16 cellular contexts compared by ENCODE assay signal in the genomic region with DNA sequence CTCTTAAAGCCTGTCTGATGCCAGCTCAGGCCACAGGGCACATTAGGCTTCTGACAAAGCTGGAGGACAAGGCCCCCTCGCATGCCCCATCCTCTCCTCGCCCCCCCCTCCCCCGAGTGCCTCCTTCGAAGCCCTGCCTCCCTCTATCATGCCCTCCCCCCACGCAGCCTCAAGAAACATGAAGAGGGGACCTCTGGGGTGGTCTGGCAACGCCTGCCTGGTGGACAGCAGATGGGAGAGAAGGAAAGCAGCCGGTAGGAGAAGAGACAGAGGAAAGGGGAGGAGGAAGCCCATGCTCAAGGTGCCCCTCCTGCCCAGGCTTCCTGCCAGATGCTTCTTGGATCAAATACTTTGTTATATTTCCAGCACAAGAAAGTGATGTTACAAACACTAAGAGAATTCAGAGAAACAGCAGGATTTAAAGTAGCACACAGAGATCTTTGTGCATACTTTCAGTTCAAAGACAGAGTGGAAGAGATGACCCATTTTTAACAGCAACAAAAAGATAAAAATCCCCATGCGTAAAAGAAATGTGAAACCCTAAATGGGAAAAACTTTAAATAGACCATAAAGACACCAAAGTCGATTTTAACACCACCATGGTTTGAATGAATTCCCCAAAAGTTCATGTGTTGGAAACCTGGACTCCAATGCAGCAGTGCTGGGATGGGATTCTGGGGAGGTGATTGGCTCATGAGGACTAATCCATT. TPM values are rescaled to one million over a fixed set of nuclear protein-coding genes. Genes with fewer than 3 reads are reported as not detected.
DNase-seq lines count a peak whose midpoint lies in the region; ATAC-seq, FAIRE-seq and TF ChIP-seq lines count a peak whose summit lies in the region.
"Had no signal": no experiment of that assay in that cellular context is flagged by ENCODE, and none has a peak within 500 bp of the region (broad histone marks: within the 10 kb centered on the region; RNA-seq: fewer than 3 reads in every experiment).

No MANE protein-coding gene starts in this region.

- no peaks in the 10 kb centered on the region for H3K27me3 Mint-ChIP-seq in activated CD8-positive, alpha-beta memory T cell treated with anti-CD3 and anti-CD28 coated beads, Interleukin-2, amount 10 ng/mL, durations not matched to agents 7 days and 5 days
- H3K27me3 Mint-ChIP-seq: activated CD4-positive, alpha-beta memory T cell treated with anti-CD3 and anti-CD28 coated beads for 36 hours; activated T-helper 17 cell treated with anti-CD3 and anti-CD28 coated beads, Interleukin-2, amount 50 U/mL, for 72 hours had no signal

- H3K27ac ChIP-seq in endothelial cell of umbilical vein (ENCODE audit: insufficient read depth, low read depth, low read length) (no peak overlapping the region), upper lobe of right lung (no peak overlapping the region)
- H3K27ac ChIP-seq: thyroid gland had no signal

- TF ChIP-seq CTCF in endothelial cell of umbilical vein (IDR thresholded peaks at IDR 0.05; ENCODE audit: extremely low read depth in 1 of 2, insufficient read depth in 1 of 2, low read depth in 1 of 2, low read length in 2 of 2) (no peak), upper lobe of right lung (IDR thresholded peaks at IDR 0.05) (no peak), GM10266 (IDR thresholded peaks at IDR 0.05; ENCODE audit: control insufficient read depth, insufficient read depth, low read depth, missing control alignments) (no peak)

- peak overlapping the region; percentile 9 for H3K27ac Mint-ChIP-seq in activated CD8-positive, alpha-beta memory T cell treated with anti-CD3 and anti-CD28 coated beads, Interleukin-2, amount 10 ng/mL, durations not matched to agents 7 days and 5 days
- H3K27ac Mint-ChIP-seq: activated CD4-positive, alpha-beta memory T cell treated with anti-CD3 and anti-CD28 coated beads for 36 hours; activated T-helper 17 cell treated with anti-CD3 and anti-CD28 coated beads, Interleukin-2, amount 50 U/mL, for 72 hours; GM23338 had no signal

- no peak for FAIRE-seq in endothelial cell of umbilical vein (lab: Jason Lieb, UNC)
- FAIRE-seq: frontal cortex had no signal

- no peak for TF ChIP-seq POLR2A in endothelial cell of umbilical vein (IDR thresholded peaks at IDR 0.05; ENCODE audit: low read depth, low read length)

- no peak overlapping the region for H2AFZ ChIP-seq in endothelial cell of umbilical vein (ENCODE audit: low read depth, low read length)
- H2AFZ ChIP-seq: GM23338 had no signal

- no peaks in the 10 kb centered on the region for H3K9me3 Mint-ChIP-seq in activated CD8-positive, alpha-beta memory T cell treated with anti-CD3 and anti-CD28 coated beads, Interleukin-2, amount 10 ng/mL, durations not matched to agents 7 days and 5 days (ENCODE audit: low read depth)
- H3K9me3 Mint-ChIP-seq: activated CD4-positive, alpha-beta memory T cell treated with anti-CD3 and anti-CD28 coated beads for 36 hours; activated T-helper 17 cell treated with anti-CD3 and anti-CD28 coated beads, Interleukin-2, amount 50 U/mL, for 72 hours had no signal

- H3K4me3 ChIP-seq in endothelial cell of umbilical vein (replicated peaks in 1 of 3; ENCODE audit: insufficient read depth in 1 of 3, low read depth in 1 of 3, low read length in 3 of 3) (no peak overlapping the region), upper lobe of right lung (no peak overlapping the region)
- H3K4me3 ChIP-seq: GM23338, thyroid gland had no signal

- ATAC-seq in activated CD8-positive, alpha-beta memory T cell treated with anti-CD3 and anti-CD28 coated beads, Interleukin-2, amount 10 ng/mL, durations not matched to agents 7 days and 5 days: no peak
- ATAC-seq in upper lobe of right lung: peak; percentile 19
- no peak for ATAC-seq in GM19467 (IDR thresholded peaks at IDR 0.05; ENCODE audit: unreplicated experiment)
- ATAC-seq: activated T-helper 17 cell treated with anti-CD3 and anti-CD28 coated beads, Interleukin-2, amount 50 U/mL, for 72 hours had no signal

- CTCF ChIA-PET in activated CD8-positive, alpha-beta memory T cell treated with anti-CD3 and anti-CD28 coated beads, Interleukin-2, amount 10 ng/mL, durations not matched to agents 7 days and 5 days (lab: Charles Lee): no interaction called here
- CTCF ChIA-PET in endothelial cell of umbilical vein (lab: Charles Lee): no interaction called here

- H3K4me1 ChIP-seq in endothelial cell of umbilical vein (ENCODE audit: control insufficient read depth, extremely low read depth, insufficient read depth, low read length) (no peaks in the 10 kb centered on the region), upper lobe of right lung (no peaks in the 10 kb centered on the region)

- intact Hi-C loops in endothelial cell of umbilical vein (cut with micrococcal nuclease): no loop called here
- intact Hi-C loops in upper lobe of right lung (cut with DNase I): no loop called here

- H3K9ac ChIP-seq in endothelial cell of umbilical vein (replicated peaks; ENCODE audit: extremely low read depth, insufficient read depth, low read length): no peak overlapping the region

- BruUV-seq in endothelial cell of umbilical vein (replicated peaks; lab: Mats Ljungman, UMichigan): no TSS peak

- H3K27me3 ChIP-seq in endothelial cell of umbilical vein (ENCODE audit: control insufficient read depth in 2 of 2, insufficient read depth in 2 of 2, low read length in 2 of 2): no peaks in the 10 kb centered on the region
- H3K27me3 ChIP-seq in upper lobe of right lung: no peaks in the 10 kb centered on the region
- H3K27me3 ChIP-seq: thyroid gland had no signal

- dilution Hi-C loops in endothelial cell of umbilical vein (cut with MboI; ENCODE audit: extremely low pct_ligation_motif_present, low sequenced_read_pairs): no loop called here

- H3K36me3 Mint-ChIP-seq in activated CD8-positive, alpha-beta memory T cell treated with anti-CD3 and anti-CD28 coated beads, Interleukin-2, amount 10 ng/mL, durations not matched to agents 7 days and 5 days: peaks cover 11% of the 10 kb centered on the region

- POLR2A ChIA-PET in endothelial cell of umbilical vein (lab: Charles Lee): no interaction called here

- H3K36me3 ChIP-seq in endothelial cell of umbilical vein (ENCODE audit: control insufficient read depth in 2 of 2, extremely low read depth in 1 of 2, insufficient read depth in 2 of 2, low read length in 2 of 2) (peaks cover 3 to 9% of the 10 kb centered on the region in 2 experiments), upper lobe of right lung (peaks cover 18% of the 10 kb centered on the region)

- no peaks in the 10 kb centered on the region for H3K4me1 Mint-ChIP-seq in activated CD8-positive, alpha-beta memory T cell treated with anti-CD3 and anti-CD28 coated beads, Interleukin-2, amount 10 ng/mL, durations not matched to agents 7 days and 5 days
- H3K4me1 Mint-ChIP-seq: activated T-helper 17 cell treated with anti-CD3 and anti-CD28 coated beads, Interleukin-2, amount 50 U/mL, for 72 hours had no signal

- no peak overlapping the region for H3K4me2 ChIP-seq in endothelial cell of umbilical vein (ENCODE audit: insufficient read depth, low read length)
- H3K4me2 ChIP-seq: GM23338 had no signal

- no peaks in the 10 kb centered on the region for H4K20me1 ChIP-seq in endothelial cell of umbilical vein (replicated peaks; ENCODE audit: control insufficient read depth, extremely low read depth, insufficient read depth, low read length)

- no peaks in the 10 kb centered on the region for H3K9me3 ChIP-seq in endothelial cell of umbilical vein (replicated peaks; ENCODE audit: control insufficient read depth, insufficient read depth, low read length)
- H3K9me3 ChIP-seq in upper lobe of right lung: no peaks in the 10 kb centered on the region
- H3K9me3 ChIP-seq: thyroid gland had no signal

- DNase-seq in activated CD8-positive, alpha-beta memory T cell treated with anti-CD3 and anti-CD28 coated beads, Interleukin-2, amount 10 ng/mL, durations not matched to agents 7 days and 5 days: no peak
- no peak for DNase-seq in activated CD8-positive, alpha-beta memory T cell treated with anti-CD3 and anti-CD28 coated beads, Interleukin-2, amount 50 U/mL, for 4 hours
- DNase-seq in endothelial cell of umbilical vein (ENCODE audit: low read depth, low spot score) (peak; percentile 17), mesenteric fat pad (ENCODE audit: low spot score) (peak; percentile 64), upper lobe of right lung (peak; percentile 51), GM10266 (ENCODE audit: extremely low spot score) (no peak)
- DNase-seq in stimulated activated CD4-positive, alpha-beta T cell treated with anti-CD3 and anti-CD28 coated beads, Interleukin-12 subunit alpha, Interleukin-12 subunit beta, amount 100 ng/mL, for 4 hours: no peak
- DNase-seq: activated CD4-positive, alpha-beta memory T cell treated with anti-CD3 and anti-CD28 coated beads for 36 hours; COR-L47; NCI-H1105; stimulated activated CD8-positive, alpha-beta memory T cell treated with anti-CD3 and anti-CD28 coated beads, Interleukin-4, amount 100 ng/mL, for 48 hours had no signal

- no peak overlapping the region for H3K4me3 Mint-ChIP-seq in activated CD8-positive, alpha-beta memory T cell treated with anti-CD3 and anti-CD28 coated beads, Interleukin-2, amount 10 ng/mL, durations not matched to agents 7 days and 5 days
- H3K4me3 Mint-ChIP-seq: activated CD4-positive, alpha-beta memory T cell treated with anti-CD3 and anti-CD28 coated beads for 36 hours; activated T-helper 17 cell treated with anti-CD3 and anti-CD28 coated beads, Interleukin-2, amount 50 U/mL, for 72 hours; GM23338 had no signal

- H3K9me1 ChIP-seq in endothelial cell of umbilical vein (replicated peaks; ENCODE audit: control insufficient read depth, extremely low read depth, insufficient read depth, low read length): no peaks in the 10 kb centered on the region

- H3K79me2 ChIP-seq in endothelial cell of umbilical vein (ENCODE audit: control insufficient read depth, insufficient read depth, low read length): no peaks in the 10 kb centered on the region

RNA-seq across cellular contexts. Expression of gene BOK, which starts 19.0 kb away (rescaled TPM):
- total RNA-seq in activated CD8-positive, alpha-beta memory T cell treated with anti-CD3 and anti-CD28 coated beads, Interleukin-2, amount 10 ng/mL, durations not matched to agents 7 days and 5 days: not detected
- total RNA-seq in endothelial cell of umbilical vein: 52.4 and 76.0 TPM in 2 replicates
- polyA plus RNA-seq in endothelial cell of umbilical vein: 95.5 and 132 TPM in 2 replicates
- 53.7 and 82.1 TPM in 2 replicates for polyA plus RNA-seq in endothelial cell of umbilical vein (2011; cell fraction: cytosol; rRNA removed)
- 43.5 and 57.1 TPM in 2 replicates for polyA plus RNA-seq in endothelial cell of umbilical vein (2011; cell fraction: nucleus; rRNA removed)
- 42.0 and 58.4 TPM in 2 replicates for polyA plus RNA-seq in endothelial cell of umbilical vein (2012)
- 43.6 and 49.1 TPM in 2 replicates for polyA minus RNA-seq in endothelial cell of umbilical vein
- 11.2 TPM for polyA minus RNA-seq in endothelial cell of umbilical vein (2011; cell fraction: cytosol; rRNA and poly(A)+ RNA removed)
- 10.4 and 18.2 TPM in 2 replicates for polyA minus RNA-seq in endothelial cell of umbilical vein (2011; cell fraction: nucleus; rRNA and poly(A)+ RNA removed)
- 115 TPM for total RNA-seq in mesenteric fat pad
- total RNA-seq in upper lobe of right lung: 56.4 TPM

RNA-seq across cellular contexts. Expression of gene THAP4, which starts 59.4 kb away (rescaled TPM):
- total RNA-seq in activated CD8-positive, alpha-beta memory T cell treated with anti-CD3 and anti-CD28 coated beads, Interleukin-2, amount 10 ng/mL, durations not matched to agents 7 days and 5 days: 10 to 100 TPM; 38.1 to 39.3 TPM
- 47.4 and 49.0 TPM in 2 replicates for total RNA-seq in endothelial cell of umbilical vein
- polyA plus RNA-seq in endothelial cell of umbilical vein: 45.4 and 51.2 TPM in 2 replicates
- polyA plus RNA-seq in endothelial cell of umbilical vein (2011; cell fraction: cytosol; rRNA removed): 51.7 and 53.1 TPM in 2 replicates
- polyA plus RNA-seq in endothelial cell of umbilical vein (2011; cell fraction: nucleus; rRNA removed): 19.6 and 25.8 TPM in 2 replicates
- 51.4 and 55.2 TPM in 2 replicates for polyA plus RNA-seq in endothelial cell of umbilical vein (2012)
- polyA minus RNA-seq in endothelial cell of umbilical vein: 21.9 and 26.8 TPM in 2 replicates
- polyA minus RNA-seq in endothelial cell of umbilical vein (2011; cell fraction: cytosol; rRNA and poly(A)+ RNA removed): 28.1 TPM
- 7.9 and 13.3 TPM in 2 replicates for polyA minus RNA-seq in endothelial cell of umbilical vein (2011; cell fraction: nucleus; rRNA and poly(A)+ RNA removed)
- 48.7 TPM for total RNA-seq in mesenteric fat pad
- total RNA-seq in upper lobe of right lung: 46.1 TPM

RNA-seq across cellular contexts. Expression of gene ATG4B, which starts 59.9 kb away (rescaled TPM):
- total RNA-seq in activated CD8-positive, alpha-beta memory T cell treated with anti-CD3 and anti-CD28 coated beads, Interleukin-2, amount 10 ng/mL, durations not matched to agents 7 days and 5 days: 10 to 100 TPM; 91.4 to 95.3 TPM
- total RNA-seq in endothelial cell of umbilical vein (83.6 and 85.6 TPM in 2 replicates), mesenteric fat pad (50.4 TPM), upper lobe of right lung (72.0 TPM)
- polyA plus RNA-seq in endothelial cell of umbilical vein: 113 and 142 TPM in 2 replicates
- 91.3 and 94.0 TPM in 2 replicates for polyA plus RNA-seq in endothelial cell of umbilical vein (2011; cell fraction: cytosol; rRNA removed)
- 287 and 314 TPM in 2 replicates for polyA plus RNA-seq in endothelial cell of umbilical vein (2011; cell fraction: nucleus; rRNA removed)
- polyA plus RNA-seq in endothelial cell of umbilical vein (2012): 77.3 and 139 TPM in 2 replicates
- 124 and 157 TPM in 2 replicates for polyA minus RNA-seq in endothelial cell of umbilical vein
- 36.5 TPM for polyA minus RNA-seq in endothelial cell of umbilical vein (2011; cell fraction: cytosol; rRNA and poly(A)+ RNA removed)
- 85.8 and 105 TPM in 2 replicates for polyA minus RNA-seq in endothelial cell of umbilical vein (2011; cell fraction: nucleus; rRNA and poly(A)+ RNA removed)

Comparison
In these comparisons a context has a peak if more than half of its experiments do, and no peak if none do; other contexts are left out.
1. DNase-seq: peak in endothelial cell of umbilical vein (single experiment), mesenteric fat pad (single experiment) and upper lobe of right lung (single experiment); none in activated CD8-positive, alpha-beta memory T cell treated with anti-CD3 and anti-CD28 coated beads, Interleukin-2, amount 10 ng/mL, durations not matched to agents 7 days and 5 days (single experiment), activated CD8-positive, alpha-beta memory T cell treated with anti-CD3 and anti-CD28 coated beads, Interleukin-2, amount 50 U/mL, for 4 hours (single experiment), GM10266 (single experiment) and stimulated activated CD4-positive, alpha-beta T cell treated with anti-CD3 and anti-CD28 coated beads, Interleukin-12 subunit alpha, Interleukin-12 subunit beta, amount 100 ng/mL, for 4 hours (single experiment).
2. RNA of gene BOK, which starts 19.0 kb away (total RNA-seq): 115 TPM in mesenteric fat pad (single experiment), 52.4 to 76.0 TPM in endothelial cell of umbilical vein and 56.4 TPM in upper lobe of right lung (single experiment); not detected in activated CD8-positive, alpha-beta memory T cell treated with anti-CD3 and anti-CD28 coated beads, Interleukin-2, amount 10 ng/mL, durations not matched to agents 7 days and 5 days; every median in the first group is over 10 times any median in the second.